Comparison of ENCODE assay signal across 1 cellular context in the genomic region with DNA sequence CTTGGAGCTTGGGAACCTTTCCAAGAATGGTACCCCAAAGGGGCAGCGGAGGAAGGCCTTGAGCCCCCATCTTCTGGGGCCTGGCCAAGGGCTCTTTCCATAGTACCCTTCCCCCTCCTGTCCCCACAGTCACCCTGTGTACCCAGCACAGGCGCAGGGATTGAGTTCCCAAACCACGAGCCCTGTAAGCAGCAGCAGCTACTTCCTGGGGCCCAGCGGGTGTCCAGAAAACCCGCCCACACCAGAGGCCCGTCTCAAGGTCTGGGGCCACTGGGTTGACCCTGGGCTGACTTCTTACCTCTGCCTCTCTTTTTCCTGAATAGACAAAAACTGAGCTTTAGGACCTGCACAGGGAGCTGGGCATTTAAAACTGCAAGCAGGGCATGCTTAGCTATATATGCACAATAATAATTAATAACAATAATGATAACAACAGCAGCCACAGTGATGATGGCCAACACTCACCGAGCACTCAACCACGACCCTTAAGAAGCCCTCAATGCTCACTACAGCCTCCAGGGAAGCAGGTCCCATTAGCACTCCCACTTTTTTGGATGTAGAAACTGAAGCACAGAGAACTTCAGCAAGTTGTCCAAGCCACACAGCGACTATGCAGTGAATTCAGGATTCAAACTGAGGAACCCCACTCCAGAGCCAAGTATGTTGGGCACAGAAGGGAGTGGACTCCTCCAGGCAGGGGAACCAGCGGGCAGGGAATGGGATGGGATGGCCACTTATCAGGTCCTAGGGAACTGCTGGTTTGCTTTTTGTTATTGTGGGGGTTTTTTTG.
TF ChIP-seq lines count a peak whose summit lies in the region.

No MANE protein-coding gene starts in this region.

TF ChIP-seq in Ishikawa, 13 proteins besides CTCF, POLR2A, EP300 and RAD21 (continued from another document):
- TF ChIP-seq, protein P1, sequence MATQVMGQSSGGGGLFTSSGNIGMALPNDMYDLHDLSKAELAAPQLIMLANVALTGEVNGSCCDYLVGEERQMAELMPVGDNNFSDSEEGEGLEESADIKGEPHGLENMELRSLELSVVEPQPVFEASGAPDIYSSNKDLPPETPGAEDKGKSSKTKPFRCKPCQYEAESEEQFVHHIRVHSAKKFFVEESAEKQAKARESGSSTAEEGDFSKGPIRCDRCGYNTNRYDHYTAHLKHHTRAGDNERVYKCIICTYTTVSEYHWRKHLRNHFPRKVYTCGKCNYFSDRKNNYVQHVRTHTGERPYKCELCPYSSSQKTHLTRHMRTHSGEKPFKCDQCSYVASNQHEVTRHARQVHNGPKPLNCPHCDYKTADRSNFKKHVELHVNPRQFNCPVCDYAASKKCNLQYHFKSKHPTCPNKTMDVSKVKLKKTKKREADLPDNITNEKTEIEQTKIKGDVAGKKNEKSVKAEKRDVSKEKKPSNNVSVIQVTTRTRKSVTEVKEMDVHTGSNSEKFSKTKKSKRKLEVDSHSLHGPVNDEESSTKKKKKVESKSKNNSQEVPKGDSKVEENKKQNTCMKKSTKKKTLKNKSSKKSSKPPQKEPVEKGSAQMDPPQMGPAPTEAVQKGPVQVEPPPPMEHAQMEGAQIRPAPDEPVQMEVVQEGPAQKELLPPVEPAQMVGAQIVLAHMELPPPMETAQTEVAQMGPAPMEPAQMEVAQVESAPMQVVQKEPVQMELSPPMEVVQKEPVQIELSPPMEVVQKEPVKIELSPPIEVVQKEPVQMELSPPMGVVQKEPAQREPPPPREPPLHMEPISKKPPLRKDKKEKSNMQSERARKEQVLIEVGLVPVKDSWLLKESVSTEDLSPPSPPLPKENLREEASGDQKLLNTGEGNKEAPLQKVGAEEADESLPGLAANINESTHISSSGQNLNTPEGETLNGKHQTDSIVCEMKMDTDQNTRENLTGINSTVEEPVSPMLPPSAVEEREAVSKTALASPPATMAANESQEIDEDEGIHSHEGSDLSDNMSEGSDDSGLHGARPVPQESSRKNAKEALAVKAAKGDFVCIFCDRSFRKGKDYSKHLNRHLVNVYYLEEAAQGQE (IDR thresholded peaks at IDR 0.05; ENCODE audit: low read depth) = no peak
- TF ChIP-seq EGR1 (IDR thresholded peaks at IDR 0.05) = peak; percentile 40; the same call in 1 of the 2 replicates
